ENCODE assay signal across 12 cellular contexts in genomic region chr9:125233678-125234077, GRCh38. TPM values are rescaled to one million over a fixed set of nuclear protein-coding genes. Genes with fewer than 3 reads are reported as not detected.
A peak's percentile ranks its signal among the peaks of the same experiment; 100 is the strongest.
DNase-seq lines count a peak whose midpoint lies in the region; ATAC-seq and TF ChIP-seq lines count a peak whose summit lies in the region.
"Had no signal": no experiment of that assay in that cellular context is flagged by ENCODE, and none has a peak within 500 bp of the region (broad histone marks: within the 10 kb centered on the region; RNA-seq: fewer than 3 reads in every experiment).

No MANE protein-coding gene starts in this region.

- DNase-seq in MCF 10A (ENCODE audit: unreplicated experiment) (peak; percentile 72), breast epithelium (ENCODE audit: low spot score in 2 of 2) (no peak), kidney epithelial cell (ENCODE audit: low read depth) (peak; percentile 96), NCI-H345 (lab: John Stamatoyannopoulos, UW) (no peak), mesenteric fat pad (ENCODE audit: low spot score) (no peak)
- DNase-seq: DMS79, esophagus squamous epithelium, NCI-H1694 treated with DMSO at 0.1 percent for 48 hours, right cardiac atrium had no signal

- no peaks in the 10 kb centered on the region for H3K27me3 ChIP-seq in breast epithelium
- no peaks in the 10 kb centered on the region for H3K27me3 ChIP-seq in kidney epithelial cell (ENCODE audit: control insufficient read depth, insufficient read depth, low read length)
- H3K27me3 ChIP-seq: esophagus squamous epithelium had no signal

- H3K36me3 Mint-ChIP-seq in MCF 10A (ENCODE audit: insufficient read depth, unreplicated experiment): peaks cover 74% of the 10 kb centered on the region
- peaks cover 96% of the 10 kb centered on the region for H3K36me3 Mint-ChIP-seq in activated T-helper 17 cell treated with anti-CD3 and anti-CD28 coated beads, Interleukin-2, amount 50 U/mL, for 72 hours (ENCODE audit: low read depth)

- no peaks in the 10 kb centered on the region for H3K9me3 ChIP-seq in breast epithelium
- H3K9me3 ChIP-seq: esophagus squamous epithelium had no signal

- peak; percentile 67 for ATAC-seq in activated T-helper 17 cell treated with anti-CD3 and anti-CD28 coated beads, Interleukin-2, amount 50 U/mL, for 72 hours (replicated peaks)
- ATAC-seq in HG02970 (IDR thresholded peaks at IDR 0.05; ENCODE audit: low FRiP score, unreplicated experiment) (no peak), GM18858 (IDR thresholded peaks at IDR 0.05; ENCODE audit: unreplicated experiment) (no peak)

- CTCF ChIA-PET in MCF 10A (lab: Yijun Ruan, JAX): no interaction called here

- TF ChIP-seq POLR2A in breast epithelium (IDR thresholded peaks at IDR 0.05): no peak

- H3K4me3 ChIP-seq in breast epithelium (no peak overlapping the region), kidney epithelial cell (ENCODE audit: low read depth, low read length) (no peak overlapping the region)
- H3K4me3 ChIP-seq: esophagus squamous epithelium had no signal

- H3K27me3 Mint-ChIP-seq in MCF 10A (ENCODE audit: insufficient read depth, unreplicated experiment): no peaks in the 10 kb centered on the region
- no peaks in the 10 kb centered on the region for H3K27me3 Mint-ChIP-seq in activated T-helper 17 cell treated with anti-CD3 and anti-CD28 coated beads, Interleukin-2, amount 50 U/mL, for 72 hours

- H3K36me3 ChIP-seq in breast epithelium (peaks cover 6% of the 10 kb centered on the region), kidney epithelial cell (ENCODE audit: control insufficient read depth, insufficient read depth, low read length) (peaks cover 1% of the 10 kb centered on the region)

- no TSS peak for BruUV-seq in MCF 10A (replicated peaks; lab: Mats Ljungman, UMichigan)

- TF ChIP-seq CTCF in MCF 10A (IDR thresholded peaks at IDR 0.05; ENCODE audit: unreplicated experiment) (no peak), breast epithelium (IDR thresholded peaks at IDR 0.05) (no peak), kidney epithelial cell (IDR thresholded peaks at IDR 0.05; ENCODE audit: insufficient read depth, low read length, poor library complexity, severe bottlenecking) (no peak)

- H3K27ac ChIP-seq in breast epithelium: no peak overlapping the region

- H3K9me3 Mint-ChIP-seq in MCF 10A (ENCODE audit: unreplicated experiment): no peaks in the 10 kb centered on the region
- no peaks in the 10 kb centered on the region for H3K9me3 Mint-ChIP-seq in activated T-helper 17 cell treated with anti-CD3 and anti-CD28 coated beads, Interleukin-2, amount 50 U/mL, for 72 hours

- intact Hi-C loops in MCF 10A (cut with micrococcal nuclease): no loop called here
- intact Hi-C loops in breast epithelium (cut with DNase I; ENCODE audit: low total_unique reads): no loop called here

- H3K4me1 Mint-ChIP-seq in MCF 10A (ENCODE audit: insufficient read depth, unreplicated experiment): peaks cover 31% of the 10 kb centered on the region
- H3K4me1 Mint-ChIP-seq in activated T-helper 17 cell treated with anti-CD3 and anti-CD28 coated beads, Interleukin-2, amount 50 U/mL, for 72 hours: peaks cover 18% of the 10 kb centered on the region

- peaks cover 0 to 16% of the 10 kb centered on the region in 2 donors for H3K4me1 ChIP-seq in breast epithelium

- no peak overlapping the region for H3K27ac Mint-ChIP-seq in MCF 10A (ENCODE audit: low read depth, unreplicated experiment)
- peak overlapping the region; percentile 31 for H3K27ac Mint-ChIP-seq in activated T-helper 17 cell treated with anti-CD3 and anti-CD28 coated beads, Interleukin-2, amount 50 U/mL, for 72 hours

- H3K4me3 Mint-ChIP-seq in MCF 10A (ENCODE audit: unreplicated experiment): no peak overlapping the region
- H3K4me3 Mint-ChIP-seq in activated T-helper 17 cell treated with anti-CD3 and anti-CD28 coated beads, Interleukin-2, amount 50 U/mL, for 72 hours: no peak overlapping the region

- POLR2A ChIA-PET in MCF 10A (lab: Yijun Ruan, JAX): interaction anchor here (0.6 to 12.2 kb wide), 4 partner anchors 10 to 45 kb away, joined by 3 to 138 read pairs (median 6); partner anchors contain the start of gene RABEPK

RNA-seq across cellular contexts. Expression of gene HSPA5, which starts 7.5 kb away (rescaled TPM):
- total RNA-seq in MCF 10A (2022) (1,165 and 1,788 TPM in 2 replicates), breast epithelium (100 to 1,000 TPM in 1 of 3 donors, 10 to 100 TPM in 2; 91.9 to 125 (median 95.1) TPM), kidney epithelial cell (387 and 410 TPM in 2 replicates), mesenteric fat pad (286 TPM)
- 100 to 1,000 TPM; 107 to 172 TPM for total RNA-seq in activated T-helper 17 cell treated with anti-CD3 and anti-CD28 coated beads, Interleukin-2, amount 50 U/mL, for 72 hours

RNA-seq across cellular contexts. Expression of gene GAPVD1, which starts 27.9 kb away (rescaled TPM):
- total RNA-seq in MCF 10A (2022) (46.2 and 53.9 TPM in 2 replicates), breast epithelium (10 to 100 TPM; 49.3 to 77.0 (median 72.7) TPM), kidney epithelial cell (30.4 and 36.7 TPM in 2 replicates), mesenteric fat pad (66.8 TPM)
- total RNA-seq in activated T-helper 17 cell treated with anti-CD3 and anti-CD28 coated beads, Interleukin-2, amount 50 U/mL, for 72 hours: 10 to 100 TPM; 51.4 to 60.2 TPM

RNA-seq across cellular contexts. Expression of gene RABEPK, which starts 33.3 kb away (rescaled TPM):
- total RNA-seq in MCF 10A (2022): 21.5 and 37.2 TPM in 2 replicates
- total RNA-seq in breast epithelium: 10 to 100 TPM; 14.0 to 25.6 (median 17.9) TPM
- 10 to 100 TPM; 17.4 to 42.1 TPM for total RNA-seq in activated T-helper 17 cell treated with anti-CD3 and anti-CD28 coated beads, Interleukin-2, amount 50 U/mL, for 72 hours
- 19.8 and 24.2 TPM in 2 replicates for total RNA-seq in kidney epithelial cell
- total RNA-seq in mesenteric fat pad: 19.8 TPM

RNA-seq across cellular contexts. Expression of gene PPP6C, which starts 44.1 kb away (rescaled TPM):
- 40.7 and 41.7 TPM in 2 replicates for total RNA-seq in MCF 10A (2022)
- 10 to 100 TPM; 34.4 to 50.2 (median 42.1) TPM for total RNA-seq in breast epithelium
- 10 to 100 TPM; 26.6 to 55.2 TPM for total RNA-seq in activated T-helper 17 cell treated with anti-CD3 and anti-CD28 coated beads, Interleukin-2, amount 50 U/mL, for 72 hours
- 24.7 and 25.3 TPM in 2 replicates for total RNA-seq in kidney epithelial cell
- total RNA-seq in mesenteric fat pad: 52.7 TPM

Comparison
In these comparisons a context has a peak if more than half of its experiments do, and no peak if none do; other contexts are left out.
1. DNase-seq: peak in MCF 10A (single experiment) and kidney epithelial cell (single experiment); none in breast epithelium (0 of 2), NCI-H345 (single experiment) and mesenteric fat pad (single experiment).